In the genomic region with DNA sequence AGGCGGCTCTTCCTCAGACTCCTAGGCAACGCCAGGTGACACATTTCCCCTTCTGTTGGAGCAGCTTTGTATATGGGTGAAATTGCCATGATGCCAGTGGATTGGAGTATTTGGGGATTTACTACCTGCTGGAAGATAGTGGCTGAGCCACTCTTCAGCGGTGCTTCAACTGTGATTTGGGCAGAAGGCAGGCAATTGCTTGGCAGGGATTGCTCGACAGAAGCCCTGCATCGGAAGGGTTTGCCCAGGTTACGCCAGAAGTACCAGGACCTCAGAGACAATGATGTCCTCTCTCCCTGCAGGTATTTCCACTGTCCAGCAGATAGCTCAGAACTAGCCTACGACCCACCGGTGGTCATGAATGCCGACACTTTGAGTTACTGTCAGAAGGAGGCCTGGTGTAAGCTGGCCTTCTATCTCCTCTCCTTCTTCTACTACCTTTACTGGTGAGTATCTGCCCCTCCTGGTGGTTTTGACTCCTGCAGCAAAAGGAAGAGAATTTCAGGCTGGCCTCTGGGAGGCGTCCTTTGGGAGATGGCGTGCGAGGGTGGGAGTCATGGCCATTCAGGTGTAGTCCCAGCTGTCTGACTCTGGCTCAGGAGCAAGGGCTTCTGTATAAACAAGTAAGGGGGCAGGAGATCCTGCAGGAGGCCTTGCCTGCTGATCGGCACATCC, we compare ENCODE assay signal across 15 cellular contexts.
DNase-seq lines count a peak whose midpoint lies in the region; ATAC-seq and TF ChIP-seq lines count a peak whose summit lies in the region.
"Had no signal": no experiment of that assay in that cellular context is flagged by ENCODE, and none has a peak within 500 bp of the region (broad histone marks: within the 10 kb centered on the region; RNA-seq: fewer than 3 reads in every experiment).

No MANE protein-coding gene starts in this region.

- no peaks in the 10 kb centered on the region for H3K9me3 ChIP-seq in AG04450 (ENCODE audit: control insufficient read depth, insufficient read depth, low read length)
- no peaks in the 10 kb centered on the region for H3K9me3 ChIP-seq in aorta (ENCODE audit: control insufficient read depth, low read length)
- H3K9me3 ChIP-seq: ascending aorta had no signal

- no peak overlapping the region for H3K4me3 ChIP-seq in AG04450 (ENCODE audit: low read depth, low read length)
- H3K4me3 ChIP-seq in astrocyte of the spinal cord (ENCODE audit: low read depth, low read length): no peak overlapping the region
- no peak overlapping the region for H3K4me3 ChIP-seq in aorta (ENCODE audit: low read length in 2 of 2)
- H3K4me3 ChIP-seq: ascending aorta had no signal

- POLR2A ChIA-PET in AG04450 (lab: Yijun Ruan, JAX): no interaction called here

- no peaks in the 10 kb centered on the region for H3K4me1 ChIP-seq in aorta (ENCODE audit: control insufficient read depth in 1 of 2, insufficient read depth in 2 of 2, low read length in 2 of 2)
- H3K4me1 ChIP-seq: ascending aorta had no signal

- WGBS in aorta, 2 donors: 92 to 93% methylated on average over 13 of the region's 13 CpGs

- no peaks in the 10 kb centered on the region for H3K36me3 ChIP-seq in aorta (ENCODE audit: control insufficient read depth in 1 of 2, insufficient read depth in 2 of 2, low read length in 1 of 2)
- H3K36me3 ChIP-seq: ascending aorta had no signal

- in situ Hi-C loops in GM13977 (cut with MboI; ENCODE audit: low pct_unique_long_range_greater_than_20kb, low sequenced_read_pairs, unreplicated experiment): no loop called here
- in situ Hi-C loops in astrocyte of the spinal cord (cut with HindIII; ENCODE audit: low sequenced_read_pairs): no loop called here

- CTCF ChIA-PET in AG04450 (lab: Charles Lee): interaction anchor here (0.6 kb wide), 1 partner anchor 277 kb away, joined by 5 read pairs; no protein-coding TSS in a partner anchor

- H3K27ac ChIP-seq in AG04450 (ENCODE audit: low read depth, low read length): no peak overlapping the region
- H3K27ac ChIP-seq in aorta (ENCODE audit: low read depth in 1 of 2, low read length in 2 of 2): no peak overlapping the region
- H3K27ac ChIP-seq: ascending aorta had no signal

- intact Hi-C loops in aorta (cut with DNase I): no loop called here

- ATAC-seq in aorta (ENCODE audit: low FRiP score) (no peak), HG02759 (IDR thresholded peaks at IDR 0.05; ENCODE audit: unreplicated experiment) (no peak)

- TF ChIP-seq CTCF in AG04450 (IDR thresholded peaks at IDR 0.05; ENCODE audit: low read depth, low read length) (peak; percentile 13; the same call in 1 of the 2 replicates), GM13977 (IDR thresholded peaks at IDR 0.05; ENCODE audit: extremely low read depth, insufficient read depth, missing control alignments) (peak; percentile 8), astrocyte of the spinal cord (IDR thresholded peaks at IDR 0.05; ENCODE audit: low read depth, low read length) (peak; percentile 10)

- DNase-seq in AG04450 (ENCODE audit: low read depth, low spot score) (no peak), GM13977 (ENCODE audit: low spot score) (no peak), astrocyte of the spinal cord (ENCODE audit: low read depth, low spot score) (no peak), left kidney (ENCODE audit: low read depth, low spot score) (peak; percentile 62), mucosa of gallbladder (ENCODE audit: low spot score) (no peak), LoVo (ENCODE audit: low spot score) (no peak), aorta (no peak)
- DNase-seq: activated CD4-positive, alpha-beta T cell treated with anti-CD3 and anti-CD28 coated beads, Interleukin-2, amount 50 U/mL, for 48 hours; AML-193; DMS79 treated with DMSO at 0.1 percent for 48 hours; GOT3; KG1; SHP77 had no signal

- H3K27me3 ChIP-seq in AG04450 (ENCODE audit: control insufficient read depth, insufficient read depth, low read length): no peaks in the 10 kb centered on the region
- peaks cover 0 to 1% of the 10 kb centered on the region in 2 donors for H3K27me3 ChIP-seq in aorta (ENCODE audit: control insufficient read depth in 1 of 2, insufficient read depth in 2 of 2, low read length in 1 of 2)
- H3K27me3 ChIP-seq: ascending aorta had no signal
